In genomic region chr1:190633488-190633887, GRCh38 we compare ENCODE assay signal across 16 cellular contexts.
A peak's percentile ranks its signal among the peaks of the same experiment; 100 is the strongest.
DNase-seq lines count a peak whose midpoint lies in the region; FAIRE-seq and TF ChIP-seq lines count a peak whose summit lies in the region.
"Had no signal": no experiment of that assay in that cellular context is flagged by ENCODE, and none has a peak within 500 bp of the region (broad histone marks: within the 10 kb centered on the region; RNA-seq: fewer than 3 reads in every experiment).

No MANE protein-coding gene starts in this region.

- H3K79me1 ChIP-seq in H1 (ENCODE audit: low read depth, low read length), result no peaks in the 10 kb centered on the region

- H2BK12ac ChIP-seq in H1 (ENCODE audit: low read depth, low read length), result no peak overlapping the region

- POLR2A ChIA-PET in H1 (lab: Charles Lee; ENCODE audit: partially characterized antibody), result no interaction called here

- H3K79me2 ChIP-seq in Loucy (ENCODE audit: insufficient read depth, low read length), result no peaks in the 10 kb centered on the region
- H3K79me2 ChIP-seq in H1 (ENCODE audit: control insufficient read depth in 1 of 2, insufficient read depth in 2 of 2, low read length in 2 of 2), result no peaks in the 10 kb centered on the region

- 0 out of 2 replicates have a peak, but pooled peaks have one; percentile 18 for TF ChIP-seq CTCF in Loucy (conservative IDR thresholded peaks at IDR 0.05; ENCODE audit: low read length)
- peak in 2 of 3 experiments; percentile 51 to 69; a peak in 3 of 4 replicates for TF ChIP-seq CTCF in H1 (IDR thresholded peaks at IDR 0.05; ENCODE audit: control extremely low read depth in 1 of 3, insufficient read depth in 1 of 3, low read depth in 1 of 3, low read length in 3 of 3)

- CTCF ChIA-PET in H1 (lab: Charles Lee; ENCODE audit: partially characterized antibody), result interaction anchor here (0.7 to 1.6 kb wide), 7 partner anchors 9 to 518 kb away, joined by 3 to 11 read pairs (median 3); no protein-coding TSS in a partner anchor

- H2BK120ac ChIP-seq in H1 (replicated peaks; ENCODE audit: low read depth, low read length), result no peak overlapping the region

- TF ChIP-seq POLR2A in H1 (IDR thresholded peaks at IDR 0.05; ENCODE audit: control extremely low read depth in 1 of 2, low read depth in 2 of 2, low read length in 2 of 2), result no peak

- H3K23me2 ChIP-seq in H1 (ENCODE audit: low read depth, low read length), result no peaks in the 10 kb centered on the region

- H3K4me1 ChIP-seq in Loucy (ENCODE audit: insufficient read depth, low read length, poor library complexity, severe bottlenecking), result no peaks in the 10 kb centered on the region
- no peaks in the 10 kb centered on the region for H3K4me1 ChIP-seq in H1 (replicated peaks in 1 of 4; ENCODE audit: control insufficient read depth in 3 of 4, insufficient read depth in 4 of 4, low read length in 3 of 4)
- H3K4me1 ChIP-seq: colonic mucosa, lower lobe of right lung, upper lobe of left lung had no signal

- no peak overlapping the region for H2AK5ac ChIP-seq in H1 (ENCODE audit: low read depth, low read length)

- no peak for TF ChIP-seq EP300 in H1 (IDR thresholded peaks at IDR 0.05; ENCODE audit: borderline replicate concordance in 1 of 2, low read depth in 2 of 2, low read length in 2 of 2)

- H2BK5ac ChIP-seq in H1 (ENCODE audit: low read depth, low read length), result no peak overlapping the region

- no peak overlapping the region for H2BK15ac ChIP-seq in H1 (ENCODE audit: low read length)

- H3K14ac ChIP-seq in H1 (ENCODE audit: insufficient read length), result no peak overlapping the region

- H4K5ac ChIP-seq in H1 (ENCODE audit: insufficient read length, low read depth, low read length), result no peak overlapping the region

- TF ChIP-seq RAD21 in H1 (IDR thresholded peaks at IDR 0.05 in 1 of 2, conservative IDR thresholded peaks at IDR 0.05 in 1 of 2; ENCODE audit: low read depth in 2 of 2, low read length in 2 of 2), result peak; percentile 83 to 84

- no peak overlapping the region for H2BK20ac ChIP-seq in H1 (ENCODE audit: low read length)

- H4K20me1 ChIP-seq in Loucy (ENCODE audit: insufficient read depth, low read length, poor library complexity, severe bottlenecking), result no peaks in the 10 kb centered on the region
- H4K20me1 ChIP-seq in H1 (replicated peaks in 1 of 2; ENCODE audit: control insufficient read depth in 1 of 2, insufficient read depth in 2 of 2, low read length in 2 of 2), result no peaks in the 10 kb centered on the region

- H3K9me3 ChIP-seq in Loucy (ENCODE audit: insufficient read depth, low read depth, low read length) (no peaks in the 10 kb centered on the region), H1 (ENCODE audit: insufficient read depth in 2 of 2, low read depth in 1 of 2, low read length in 1 of 2) (no peaks in the 10 kb centered on the region)
- H3K9me3 ChIP-seq: colonic mucosa, lower lobe of right lung had no signal

- H4K91ac ChIP-seq in H1 (replicated peaks; ENCODE audit: insufficient read length, low read length), result no peak overlapping the region

- H2AFZ ChIP-seq in Loucy (ENCODE audit: low read length) (no peak overlapping the region), H1 (ENCODE audit: low read length) (no peak overlapping the region)

- no peaks in the 10 kb centered on the region for H3K9me2 ChIP-seq in Loucy (replicated peaks; ENCODE audit: low read depth, low read length)

- H3K4me2 ChIP-seq in Loucy (ENCODE audit: low read depth, low read length, poor library complexity, severe bottlenecking), result no peak overlapping the region
- H3K4me2 ChIP-seq in H1 (ENCODE audit: insufficient read depth in 1 of 2, low read depth in 2 of 2, low read length in 2 of 2), result no peak overlapping the region

- FAIRE-seq in H1 (lab: Jason Lieb, UNC), result peak; percentile 76
- FAIRE-seq: A204.1, endothelial cell of umbilical vein had no signal

- no peak overlapping the region for H3K9ac ChIP-seq in Loucy (ENCODE audit: low read depth, low read length, poor library complexity, severe bottlenecking)
- H3K9ac ChIP-seq in H1 (replicated peaks in 1 of 4; ENCODE audit: extremely low read depth in 1 of 4, low read depth in 3 of 4, low read length in 3 of 4), result no peak overlapping the region

- H3K36me3 ChIP-seq in Loucy (ENCODE audit: insufficient read depth, low read length) (no peaks in the 10 kb centered on the region), H1 (ENCODE audit: control insufficient read depth in 2 of 4, insufficient read depth in 4 of 4, low read length in 3 of 4) (no peaks in the 10 kb centered on the region)
- H3K36me3 ChIP-seq: colonic mucosa, lower lobe of right lung, upper lobe of left lung had no signal

- H3K4ac ChIP-seq in H1 (replicated peaks; ENCODE audit: insufficient read length, low read depth, low read length), result no peak overlapping the region

- no peaks in the 10 kb centered on the region for H3K27me3 ChIP-seq in Loucy (ENCODE audit: insufficient read depth, low read length, poor library complexity, severe bottlenecking)
- no peaks in the 10 kb centered on the region for H3K27me3 ChIP-seq in H1 (replicated peaks in 1 of 4; ENCODE audit: control insufficient read depth in 3 of 4, extremely low read depth in 1 of 4, insufficient read depth in 3 of 4, low read length in 3 of 4)
- H3K27me3 ChIP-seq: colonic mucosa, upper lobe of left lung had no signal

- no peak overlapping the region for H3K18ac ChIP-seq in H1 (ENCODE audit: extremely low read depth, low read length)

- H3F3A ChIP-seq in Loucy (ENCODE audit: low read depth), result no peaks in the 10 kb centered on the region

- H3K56ac ChIP-seq in H1 (replicated peaks; ENCODE audit: insufficient read length, low read depth, low read length), result no peak overlapping the region

- H4K8ac ChIP-seq in H1 (ENCODE audit: extremely low read depth, insufficient read depth, low read length), result no peak overlapping the region

- H3K23ac ChIP-seq in H1 (ENCODE audit: insufficient read length), result no peak overlapping the region

- H3K4me3 ChIP-seq in Loucy (ENCODE audit: low read length, poor library complexity, severe bottlenecking), result no peak overlapping the region
- H3K4me3 ChIP-seq in H1 (ENCODE audit: extremely low read depth in 1 of 4, insufficient read depth in 2 of 4, low read depth in 3 of 4, low read length in 4 of 4), result no peak overlapping the region
- H3K4me3 ChIP-seq: colonic mucosa, lower lobe of right lung, upper lobe of left lung had no signal

- DNase-seq in NCI-H82 (lab: John Stamatoyannopoulos, UW) (peak; percentile 42), NCI-H82 treated with DMSO at 0.1 percent for 48 hours (lab: John Stamatoyannopoulos, UW; ENCODE audit: unreplicated experiment) (no peak), H1 (ENCODE audit: low read depth in 1 of 2, low spot score in 2 of 2) (no peak), renal cortical epithelial cell (ENCODE audit: low read depth) (peak; percentile 2), activated gamma-delta T cell (lab: John Stamatoyannopoulos, UW) (no peak), KG1 (lab: John Stamatoyannopoulos, UW) (no peak), SKM-1 (lab: John Stamatoyannopoulos, UW; ENCODE audit: unreplicated experiment) (no peak)
- DNase-seq: activated CD4-positive, alpha-beta T cell treated with anti-CD3 and anti-CD28 coated beads for 36 hours; activated effector memory CD4-positive, alpha-beta T cell treated with Interleukin-2 at 50 U/mL for 16 hours; colonic mucosa; lower lobe of right lung; NCI-H748 treated with DMSO at 0.1 percent for 48 hours; upper lobe of left lung had no signal

- no peak overlapping the region for H3K27ac ChIP-seq in H1 (ENCODE audit: low read depth, low read length)
- H3K27ac ChIP-seq: colonic mucosa, lower lobe of right lung, upper lobe of left lung had no signal

TF ChIP-seq in H1, 55 proteins besides CTCF, POLR2A, EP300 and RAD21:
- TF ChIP-seq SP1 (IDR thresholded peaks at IDR 0.05; ENCODE audit: low read depth, low read length) (no peak), TAF1 (IDR thresholded peaks at IDR 0.05; ENCODE audit: low read depth, low read length) (no peak), RBBP5 (IDR thresholded peaks at IDR 0.05; ENCODE audit: borderline replicate concordance, low read depth, low read length) (no peak), SIX5 (IDR thresholded peaks at IDR 0.05; ENCODE audit: low read depth, low read length) (no peak), TAF7 (optimal IDR thresholded peaks at IDR 0.05; ENCODE audit: borderline replicate concordance, low read depth, low read length) (no peak), HDAC6 (IDR thresholded peaks at IDR 0.05; ENCODE audit: low read depth, low read length) (no peak), RXRA (IDR thresholded peaks at IDR 0.05; ENCODE audit: insufficient read depth, low read depth, low read length) (no peak), TEAD4 (IDR thresholded peaks at IDR 0.05; ENCODE audit: low read depth, low read length) (no peak)

Comparison
In these comparisons a context has a peak if more than half of its experiments do, and no peak if none do; other contexts are left out.
1. DNase-seq: peak in NCI-H82 (single experiment) and renal cortical epithelial cell (single experiment); none in NCI-H82 treated with DMSO at 0.1 percent for 48 hours (single experiment), H1 (0 of 2), activated gamma-delta T cell (single experiment), KG1 (single experiment) and SKM-1 (single experiment).